In the genomic region with DNA sequence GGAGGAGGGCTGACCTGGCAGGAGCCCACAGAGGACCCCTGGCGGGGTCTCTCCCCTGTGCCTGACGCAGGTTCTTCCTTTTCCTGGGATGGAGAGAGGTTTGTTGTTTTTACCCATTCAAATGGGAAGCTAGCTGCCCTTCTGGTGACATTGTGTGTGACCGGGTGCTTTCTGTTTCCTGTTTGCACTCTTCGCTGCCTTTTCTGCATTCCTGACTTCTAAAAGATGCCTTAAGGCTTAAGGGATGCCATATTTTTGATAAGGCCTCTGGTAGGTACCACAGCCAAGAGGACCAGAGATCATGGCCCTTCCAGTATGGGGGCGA, we compare ENCODE assay signal across 21 cellular contexts.
"Had no signal": no experiment of that assay in that cellular context is flagged by ENCODE, and none has a peak within 500 bp of the region (broad histone marks: within the 10 kb centered on the region; RNA-seq: fewer than 3 reads in every experiment).

No MANE protein-coding gene starts in this region.

- H3K27ac Mint-ChIP-seq: activated naive CD4-positive, alpha-beta T cell treated with anti-CD3 and anti-CD28 coated beads, Interleukin-2, amount 50 U/mL, for 24 hours; endodermal cell; T-helper 1 cell treated with Interleukin-12 subunit alpha and Interleukin-12 subunit beta and Interleukin-4 antibody, amounts not matched to agents 30 μg/mL and 1 μg/mL, for 36 hours had no signal

- H3K9me3 ChIP-seq: gastrocnemius medialis, heart left ventricle, neutrophil, SJCRH30, tibial artery had no signal

- H3K27me3 Mint-ChIP-seq: activated naive CD4-positive, alpha-beta T cell treated with anti-CD3 and anti-CD28 coated beads, Interleukin-2, amount 50 U/mL, for 24 hours had no signal

- H3K27me3 ChIP-seq: cardiac muscle cell, gastrocnemius medialis, heart left ventricle, SJCRH30, tibial artery had no signal

- ATAC-seq: gastrocnemius medialis; heart left ventricle; left ventricle myocardium superior; stimulated activated naive CD8-positive, alpha-beta T cell treated with anti-CD3 and anti-CD28 coated beads, Interleukin-15, Interleukin-2, amounts not matched to agents 100 U/mL and 50 U/mL, for 24 hours had no signal

- DNase-seq: activated CD8-positive, alpha-beta memory T cell treated with anti-CD3 and anti-CD28 coated beads, Interleukin-2, amount 50 U/mL, for 4 hours; activated gamma-delta T cell; activated T-cell treated with anti-CD3 and anti-CD28 coated beads, Interleukin-2, amount 50 U/mL, for 48 hours; endodermal cell; gastrocnemius medialis; heart left ventricle; immature natural killer cell; kidney glomerular epithelial cell; left ventricle myocardium superior; SJCRH30; stimulated activated CD4-positive, alpha-beta T cell treated with anti-CD3 and anti-CD28 coated beads, Interleukin-12 subunit alpha, Interleukin-12 subunit beta, amount 100 ng/mL, for 4 hours; stimulated activated CD4-positive, alpha-beta T cell treated with anti-CD3 and anti-CD28 coated beads, Interleukin-1b, Interleukin-23, amount 100 ng/mL, for 48 hours; stimulated activated CD8-positive, alpha-beta memory T cell treated with anti-CD3 and anti-CD28 coated beads, Interleukin-4, amount 100 ng/mL, for 48 hours; stimulated activated naive CD8-positive, alpha-beta T cell treated with anti-CD3 and anti-CD28 coated beads, Interleukin-15, Interleukin-2, amounts not matched to agents 100 U/mL and 50 U/mL, for 24 hours; substantia nigra; tibial artery had no signal

- H3K27ac ChIP-seq: cardiac muscle cell, gastrocnemius medialis, heart left ventricle, neutrophil, SJCRH30, tibial artery, VCaP had no signal

- H3K4me3 ChIP-seq: cardiac muscle cell, gastrocnemius medialis, heart left ventricle, SJCRH30, tibial artery had no signal

- H3K4me3 Mint-ChIP-seq: activated naive CD4-positive, alpha-beta T cell treated with anti-CD3 and anti-CD28 coated beads, Interleukin-2, amount 50 U/mL, for 24 hours; endodermal cell; immature natural killer cell; T-helper 1 cell treated with Interleukin-12 subunit alpha and Interleukin-12 subunit beta and Interleukin-4 antibody, amounts not matched to agents 30 μg/mL and 1 μg/mL, for 36 hours had no signal

- H3K9me3 Mint-ChIP-seq: activated naive CD4-positive, alpha-beta T cell treated with anti-CD3 and anti-CD28 coated beads, Interleukin-2, amount 50 U/mL, for 24 hours; endodermal cell; immature natural killer cell; T-helper 1 cell treated with Interleukin-12 subunit alpha and Interleukin-12 subunit beta and Interleukin-4 antibody, amounts not matched to agents 30 μg/mL and 1 μg/mL, for 36 hours had no signal
